22 cellular contexts compared by ENCODE assay signal in genomic region chr1:54969879-54970278, GRCh38. TPM values are rescaled to one million over a fixed set of nuclear protein-coding genes. Genes with fewer than 3 reads are reported as not detected.
DNase-seq lines count a peak whose midpoint lies in the region; ATAC-seq and TF ChIP-seq lines count a peak whose summit lies in the region.
"Had no signal": no experiment of that assay in that cellular context is flagged by ENCODE, and none has a peak within 500 bp of the region (broad histone marks: within the 10 kb centered on the region; RNA-seq: fewer than 3 reads in every experiment).

No MANE protein-coding gene starts in this region.

- H3K4me1 ChIP-seq in PC-9 (replicated peaks; ENCODE audit: insufficient read depth): peaks cover 68% of the 10 kb centered on the region
- H3K4me1 ChIP-seq: HAP-1 had no signal

- H4K20me1 ChIP-seq in PC-9 (ENCODE audit: insufficient read depth): no peaks in the 10 kb centered on the region
- H4K20me1 ChIP-seq: BLaER1 treated with 17β-estradiol and CSF1 and Interleukin-3, amounts not matched to agents 10 nM and 100 nM had no signal

- DNase-seq in PC-9 (no peak), ecto neural progenitor cell (ENCODE audit: low spot score) (peak; percentile 22), islet precursor cell (peak; percentile 29), posterior vena cava (ENCODE audit: low spot score) (peak; percentile 10), DMS153 treated with DMSO at 0.1 percent for 48 hours (lab: John Stamatoyannopoulos, UW; ENCODE audit: unreplicated experiment) (no peak)
- no peak for DNase-seq in activated effector memory CD4-positive, alpha-beta T cell treated with Interleukin-2 at 50 U/mL for 16 hours
- DNase-seq: Calu3; CD8-positive, alpha-beta T cell; DMS53; DND-41; EL had no signal

- no peaks in the 10 kb centered on the region for H3K9me2 ChIP-seq in PC-9 (ENCODE audit: insufficient read depth)

- no peaks in the 10 kb centered on the region for H3K27me3 ChIP-seq in PC-9 (ENCODE audit: insufficient read depth, low read depth)
- H3K27me3 ChIP-seq: BLaER1 treated with 17β-estradiol and CSF1 and Interleukin-3, amounts not matched to agents 10 nM and 100 nM had no signal

- ATAC-seq in GM18520 (IDR thresholded peaks at IDR 0.05; ENCODE audit: unreplicated experiment) (no peak), HG02938 (IDR thresholded peaks at IDR 0.05; ENCODE audit: unreplicated experiment) (no peak)
- ATAC-seq: CD8-positive, alpha-beta T cell; GM12878 had no signal

- H3K4me3 ChIP-seq in PC-9: no peak overlapping the region
- H3K4me3 ChIP-seq: BLaER1 treated with 17β-estradiol and CSF1 and Interleukin-3, amounts not matched to agents 10 nM and 100 nM; GM12878; HAP-1 had no signal

- TF ChIP-seq CTCF in PC-9 (conservative IDR thresholded peaks at IDR 0.05): no peak

- H3K9me3 ChIP-seq in PC-9 (ENCODE audit: insufficient read depth, low read depth): no peaks in the 10 kb centered on the region
- H3K9me3 ChIP-seq: HAP-1 had no signal

- no peak overlapping the region for H3K4me2 ChIP-seq in PC-9
- H3K4me2 ChIP-seq: BLaER1 treated with 17β-estradiol and CSF1 and Interleukin-3, amounts not matched to agents 10 nM and 100 nM had no signal

- POLR2A ChIA-PET in PC-9 (lab: Charles Lee; ENCODE audit: unreplicated experiment): no interaction called here

- peak overlapping the region; percentile 32; the same call in 1 of the 2 replicates for H3K27ac ChIP-seq in PC-9
- H3K27ac ChIP-seq: BLaER1 treated with 17β-estradiol and CSF1 and Interleukin-3, amounts not matched to agents 10 nM and 100 nM; HL-60 had no signal

- no peak overlapping the region for H2AFZ ChIP-seq in PC-9

- BruUV-seq in PC-9 (replicated peaks; lab: Mats Ljungman, UMichigan): no TSS peak

- H3F3A ChIP-seq in PC-9 (ENCODE audit: insufficient read depth, low read depth): peaks cover 31% of the 10 kb centered on the region

- CTCF ChIA-PET in PC-9 (lab: Charles Lee): no interaction called here

- H3K79me2 ChIP-seq in PC-9 (ENCODE audit: low read depth): no peaks in the 10 kb centered on the region

- no peaks in the 10 kb centered on the region for H3K36me3 ChIP-seq in PC-9 (ENCODE audit: low read depth)
- H3K36me3 ChIP-seq: BLaER1 treated with 17β-estradiol and CSF1 and Interleukin-3, amounts not matched to agents 10 nM and 100 nM; HAP-1 had no signal

- intact Hi-C loops in PC-9 (cut with micrococcal nuclease; ENCODE audit: unreplicated experiment) (loop anchor here (2.0 kb wide), 1 partner anchor 19 kb away; no protein-coding TSS in a partner anchor), posterior vena cava (cut with DNase I) (no loop called here)

RNA-seq across cellular contexts. Expression of gene TMEM61, which starts 10.5 kb away (rescaled TPM):
- 3.8 and 5.0 TPM in 2 replicates for total RNA-seq in PC-9 (2021)
- total RNA-seq in posterior vena cava: 10 to 100 TPM in 1 of 2 donors, 1 to 10 TPM in 1; 3.0 to 11.0 TPM
- total RNA-seq: A172; B cell; CD8-positive, alpha-beta T cell; G401; GM12878; HT1080 had no signal

RNA-seq across cellular contexts. Expression of gene BSND, which starts 28.9 kb away (rescaled TPM):
- 0.09 TPM in 1 of 2 replicates, not detected in the other for total RNA-seq in PC-9 (2021)
- total RNA-seq in posterior vena cava: not detected
- total RNA-seq: A172; B cell; Calu3; CD8-positive, alpha-beta T cell; G401; GM12878; H4; HT1080 had no signal

Comparison
In these comparisons a context has a peak if more than half of its experiments do, and no peak if none do; other contexts are left out.
1. DNase-seq: peak in ecto neural progenitor cell (single experiment), islet precursor cell (single experiment) and posterior vena cava (single experiment); none in PC-9 (0 of 2), activated effector memory CD4-positive, alpha-beta T cell treated with Interleukin-2 at 50 U/mL for 16 hours (single experiment) and DMS153 treated with DMSO at 0.1 percent for 48 hours (single experiment).